32 cellular contexts compared by ENCODE assay signal in the genomic region with DNA sequence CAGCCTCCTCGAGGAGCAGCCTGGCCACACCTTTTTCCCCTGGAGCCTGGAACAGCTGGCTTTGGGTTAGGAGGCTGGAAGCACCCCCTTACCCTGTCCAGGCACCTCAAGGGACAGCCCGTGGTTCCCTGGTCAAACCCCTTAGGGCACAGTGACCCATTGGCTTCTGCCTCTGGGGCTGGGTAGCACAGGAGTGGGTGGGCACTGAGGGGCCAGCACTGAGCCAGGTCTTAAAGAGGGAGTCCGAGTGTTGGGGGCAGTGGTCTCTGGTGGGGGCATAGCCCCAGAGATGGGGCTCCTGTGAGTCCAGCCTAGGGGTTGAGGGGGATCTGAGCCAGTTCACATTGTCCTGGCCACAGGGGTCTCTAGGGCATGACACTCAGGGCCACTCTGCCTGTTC. TPM values are rescaled to one million over a fixed set of nuclear protein-coding genes. Genes with fewer than 3 reads are reported as not detected.
"Had no signal": no experiment of that assay in that cellular context is flagged by ENCODE, and none has a peak within 500 bp of the region (broad histone marks: within the 10 kb centered on the region; RNA-seq: fewer than 3 reads in every experiment).

No MANE protein-coding gene starts in this region.

- H3K4me1 ChIP-seq: ascending aorta had no signal

- H3K9me3 ChIP-seq: ascending aorta had no signal

- H3K27ac ChIP-seq: ascending aorta, cardiac muscle cell, VCaP had no signal

- ATAC-seq: activated CD8-positive, alpha-beta T cell treated with anti-CD3 and anti-CD28 coated beads for 36 hours; activated naive CD8-positive, alpha-beta T cell treated with anti-CD3 and anti-CD28 coated beads, Interleukin-2, amount 50 U/mL, for 24 hours; activated T-cell treated with anti-CD3 and anti-CD28 coated beads, Interleukin-2, amount 50 U/mL, for 4 hours had no signal

- FAIRE-seq: bronchial epithelial cell, colon, TTC549 had no signal

- H3K27me3 ChIP-seq: ascending aorta had no signal

- DNase-seq: activated B cell treated with CpG ODN at 0.5 μM for 24 hours; activated CD4-positive, alpha-beta memory T cell treated with anti-CD3 and anti-CD28 coated beads for 36 hours; activated CD4-positive, alpha-beta T cell treated with anti-CD3 and anti-CD28 coated beads for 4 hours; activated CD4-positive, alpha-beta T cell treated with anti-CD3 and anti-CD28 coated beads, Interleukin-2, amount 10 ng/mL, durations not matched to agents 24 days and 14 days; activated CD4-positive, alpha-beta T cell treated with anti-CD3 and anti-CD28 coated beads, Interleukin-2, amount 50 U/mL, for 1 hour; activated CD4-positive, alpha-beta T cell treated with anti-CD3 and anti-CD28 coated beads, Interleukin-2, amount 50 U/mL, for 4 hours; activated CD4-positive, CD25-positive, alpha-beta regulatory T cell treated with anti-CD3 and anti-CD28 coated beads, Interleukin-2, amount 50 U/mL, for 72 hours; activated CD8-positive, alpha-beta memory T cell treated with anti-CD3 and anti-CD28 coated beads, Interleukin-2, amount 50 U/mL, for 4 hours; activated CD8-positive, alpha-beta T cell treated with anti-CD3 and anti-CD28 coated beads for 36 hours; activated effector memory CD4-positive, alpha-beta T cell treated with Interleukin-2 at 50 U/mL for 16 hours; activated gamma-delta T cell; activated naive CD4-positive, alpha-beta T cell treated with anti-CD3 and anti-CD28 coated beads, Interleukin-2, amount 10 ng/mL, durations not matched to agents 7 days and 5 days; activated naive CD4-positive, alpha-beta T cell treated with Interleukin-2 at 50 U/mL for 16 hours; activated naive CD8-positive, alpha-beta T cell treated with anti-CD3 and anti-CD28 coated beads, Interleukin-2, amount 10 ng/mL, durations not matched to agents 7 days and 5 days; activated naive CD8-positive, alpha-beta T cell treated with anti-CD3 and anti-CD28 coated beads, Interleukin-2, amount 50 U/mL, for 24 hours; activated T-cell treated with anti-CD3 and anti-CD28 coated beads for 4 hours; activated T-cell treated with anti-CD3 and anti-CD28 coated beads, Interleukin-2, amount 50 U/mL, for 1 hour; activated T-cell treated with anti-CD3 and anti-CD28 coated beads, Interleukin-2, amount 50 U/mL, for 4 hours; amygdala; anterior cingulate cortex; caudate nucleus; T-helper 2 cell; T-helper 9 cell had no signal

- H3K4me3 ChIP-seq: ascending aorta, cardiac muscle cell had no signal

- H3K36me3 ChIP-seq: ascending aorta, cardiac muscle cell had no signal

RNA-seq across cellular contexts. Expression of a gene that starts 15.4 kb away (rescaled TPM):
- total RNA-seq: activated B cell treated with CpG ODN at 0.5 μM for 24 hours; activated CD4-positive, alpha-beta memory T cell treated with anti-CD3 and anti-CD28 coated beads for 36 hours; activated CD4-positive, alpha-beta T cell treated with anti-CD3 and anti-CD28 coated beads, Interleukin-2, amount 10 ng/mL, durations not matched to agents 24 days and 14 days; activated CD8-positive, alpha-beta memory T cell treated with anti-CD3 and anti-CD28 coated beads for 36 hours; activated CD8-positive, alpha-beta T cell treated with anti-CD3 and anti-CD28 coated beads for 36 hours; activated naive CD8-positive, alpha-beta T cell treated with anti-CD3 and anti-CD28 coated beads, Interleukin-2, amount 10 ng/mL, durations not matched to agents 7 days and 5 days; activated T-cell treated with anti-CD3 and anti-CD28 coated beads, Interleukin-2, amount 50 U/mL, for 4 hours; activated T-helper 2 cell treated with anti-CD3 and anti-CD28 coated beads, Interferon-gamma antibody, Interleukin-2, Interleukin-4, amounts not matched to agents 10 μg/mL and 5 μg/mL and 100 μg/mL, durations not matched to agents 14 hours and 24 hours and 36 hours; ascending aorta; cardiac muscle cell; cerebellum had no signal
- polyA plus RNA-seq: cardiac muscle cell had no signal

RNA-seq across cellular contexts. Expression of a gene that starts 21.5 kb away (rescaled TPM):
- total RNA-seq: activated CD4-positive, alpha-beta T cell treated with anti-CD3 and anti-CD28 coated beads, Interleukin-2, amount 10 ng/mL, durations not matched to agents 24 days and 14 days had no signal

RNA-seq across cellular contexts. Expression of a gene that starts 27.0 kb away (rescaled TPM):
- total RNA-seq: activated B cell treated with CpG ODN at 0.5 μM for 24 hours; activated CD4-positive, alpha-beta memory T cell treated with anti-CD3 and anti-CD28 coated beads for 36 hours; activated CD4-positive, alpha-beta T cell treated with anti-CD3 and anti-CD28 coated beads, Interleukin-2, amount 10 ng/mL, durations not matched to agents 24 days and 14 days; activated CD8-positive, alpha-beta memory T cell treated with anti-CD3 and anti-CD28 coated beads for 36 hours; activated CD8-positive, alpha-beta T cell treated with anti-CD3 and anti-CD28 coated beads for 36 hours; activated naive CD8-positive, alpha-beta T cell treated with anti-CD3 and anti-CD28 coated beads, Interleukin-2, amount 10 ng/mL, durations not matched to agents 7 days and 5 days; activated T-cell treated with anti-CD3 and anti-CD28 coated beads, Interleukin-2, amount 50 U/mL, for 4 hours; activated T-helper 2 cell treated with anti-CD3 and anti-CD28 coated beads, Interferon-gamma antibody, Interleukin-2, Interleukin-4, amounts not matched to agents 10 μg/mL and 5 μg/mL and 100 μg/mL, durations not matched to agents 14 hours and 24 hours and 36 hours; ascending aorta; bronchial epithelial cell; cardiac muscle cell; cerebellum had no signal
- polyA plus RNA-seq: cardiac muscle cell had no signal

RNA-seq across cellular contexts. Expression of a gene that starts 28.0 kb away (rescaled TPM):
- total RNA-seq: activated B cell treated with CpG ODN at 0.5 μM for 24 hours; activated CD4-positive, alpha-beta memory T cell treated with anti-CD3 and anti-CD28 coated beads for 36 hours; activated CD4-positive, alpha-beta T cell treated with anti-CD3 and anti-CD28 coated beads, Interleukin-2, amount 10 ng/mL, durations not matched to agents 24 days and 14 days; activated CD8-positive, alpha-beta memory T cell treated with anti-CD3 and anti-CD28 coated beads for 36 hours; activated CD8-positive, alpha-beta T cell treated with anti-CD3 and anti-CD28 coated beads for 36 hours; activated naive CD8-positive, alpha-beta T cell treated with anti-CD3 and anti-CD28 coated beads, Interleukin-2, amount 10 ng/mL, durations not matched to agents 7 days and 5 days; activated T-cell treated with anti-CD3 and anti-CD28 coated beads, Interleukin-2, amount 50 U/mL, for 4 hours; activated T-helper 2 cell treated with anti-CD3 and anti-CD28 coated beads, Interferon-gamma antibody, Interleukin-2, Interleukin-4, amounts not matched to agents 10 μg/mL and 5 μg/mL and 100 μg/mL, durations not matched to agents 14 hours and 24 hours and 36 hours; ascending aorta; cerebellum had no signal

RNA-seq across cellular contexts. Expression of a gene that starts 36.4 kb away (rescaled TPM):
- total RNA-seq: activated B cell treated with CpG ODN at 0.5 μM for 24 hours had no signal
